Comparison of ENCODE assay signal across 8 cellular contexts in the genomic region with DNA sequence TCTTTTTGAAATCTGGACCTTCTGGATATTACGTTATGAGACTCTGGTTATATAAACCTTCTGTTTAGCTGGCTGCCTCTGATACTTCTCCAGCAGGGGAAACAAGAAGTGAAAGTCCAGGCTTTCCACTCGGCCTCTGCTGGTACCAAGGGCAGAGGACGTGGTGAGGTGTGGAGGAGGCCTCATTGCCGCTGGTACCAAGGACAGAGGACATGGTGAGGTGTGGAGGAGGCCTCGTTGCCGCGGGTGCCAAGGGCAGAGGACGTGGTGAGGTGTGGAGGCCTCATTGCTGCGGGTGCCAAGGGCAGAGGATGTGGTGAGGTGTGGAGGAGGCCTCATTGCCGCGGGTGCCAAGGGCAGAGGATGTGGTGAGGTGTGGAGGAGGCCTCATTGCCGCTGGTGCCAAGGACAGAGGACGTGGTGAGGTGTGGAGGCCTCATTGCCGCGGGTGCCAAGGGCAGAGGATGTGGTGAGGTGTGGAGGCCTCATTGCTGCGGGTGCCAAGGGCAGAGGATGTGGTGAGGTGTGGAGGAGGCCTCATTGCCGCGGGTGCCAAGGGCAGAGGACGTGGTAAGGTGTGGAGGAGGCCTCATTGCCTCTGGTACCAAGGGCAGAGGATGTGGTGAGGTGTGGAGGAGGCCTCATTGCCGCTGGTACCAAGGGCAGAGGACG.
DNase-seq lines count a peak whose midpoint lies in the region; ATAC-seq and TF ChIP-seq lines count a peak whose summit lies in the region.
"Not testable (repeated sequence)": the region's sequence is repeated elsewhere in the genome, so short reads cannot be mapped to it uniquely, and the experiment has no call there.

No MANE protein-coding gene starts in this region.

- not testable (repeated sequence) for TF ChIP-seq POLR2A in tibial nerve (IDR thresholded peaks at IDR 0.05)

- not testable (repeated sequence) for TF ChIP-seq CTCF in DND-41 (IDR thresholded peaks at IDR 0.05; ENCODE audit: borderline replicate concordance, extremely low read depth, low read length, poor library complexity, severe bottlenecking); neutrophil (IDR thresholded peaks at IDR 0.05); tibial nerve (IDR thresholded peaks at IDR 0.05)

- H3K4me1 Mint-ChIP-seq in activated CD8-positive, alpha-beta memory T cell treated with anti-CD3 and anti-CD28 coated beads, Interleukin-2, amount 10 ng/mL, durations not matched to agents 7 days and 5 days, result peaks cover 17% of the 10 kb centered on the region
- H3K4me1 Mint-ChIP-seq in activated naive CD8-positive, alpha-beta T cell (ENCODE audit: low read depth), result peaks cover 88% of the 10 kb centered on the region

- DNase-seq in DND-41, result peak; percentile 73
- DNase-seq in NAMALWA (ENCODE audit: low spot score), result peak; percentile 13
- DNase-seq in T-helper 9 cell, result peak; percentile 17
- DNase-seq in activated CD8-positive, alpha-beta memory T cell treated with anti-CD3 and anti-CD28 coated beads, Interleukin-2, amount 10 ng/mL, durations not matched to agents 7 days and 5 days, result peak; percentile 50
- peak; percentile 43 for DNase-seq in left cardiac atrium
- DNase-seq in tibial nerve (ENCODE audit: low spot score in 2 of 2), result not testable (repeated sequence)

- H3K27ac Mint-ChIP-seq in activated CD8-positive, alpha-beta memory T cell treated with anti-CD3 and anti-CD28 coated beads, Interleukin-2, amount 10 ng/mL, durations not matched to agents 7 days and 5 days, result peak overlapping the region; percentile 79
- H3K27ac Mint-ChIP-seq in activated naive CD8-positive, alpha-beta T cell, result peak overlapping the region; percentile 85

- not testable (repeated sequence) for H3K4me2 ChIP-seq in DND-41 (ENCODE audit: insufficient read depth, low read length)

- H3K9me3 Mint-ChIP-seq in activated CD8-positive, alpha-beta memory T cell treated with anti-CD3 and anti-CD28 coated beads, Interleukin-2, amount 10 ng/mL, durations not matched to agents 7 days and 5 days (ENCODE audit: low read depth); activated naive CD8-positive, alpha-beta T cell (ENCODE audit: low read depth): not testable (repeated sequence)

- H3K4me3 ChIP-seq in DND-41 (ENCODE audit: low read depth in 1 of 2, low read length in 2 of 2); neutrophil (ENCODE audit: low read depth in 1 of 2, low read length in 1 of 2); tibial nerve: not testable (repeated sequence)

- intact Hi-C loops in left cardiac atrium (cut with DNase I), result loop anchor here in 1 of 2 donors (5.0 kb wide), 1 partner anchor 36 kb away; no protein-coding TSS in a partner anchor

- H3K4me3 Mint-ChIP-seq in activated CD8-positive, alpha-beta memory T cell treated with anti-CD3 and anti-CD28 coated beads, Interleukin-2, amount 10 ng/mL, durations not matched to agents 7 days and 5 days, result not testable (repeated sequence)
- peak overlapping the region; percentile 55 for H3K4me3 Mint-ChIP-seq in activated naive CD8-positive, alpha-beta T cell

- H3K27me3 Mint-ChIP-seq in activated CD8-positive, alpha-beta memory T cell treated with anti-CD3 and anti-CD28 coated beads, Interleukin-2, amount 10 ng/mL, durations not matched to agents 7 days and 5 days, result peaks cover 39% of the 10 kb centered on the region
- H3K27me3 Mint-ChIP-seq in activated naive CD8-positive, alpha-beta T cell, result not testable (repeated sequence)

- peaks cover 31% of the 10 kb centered on the region for H4K20me1 ChIP-seq in DND-41 (ENCODE audit: insufficient read depth, low read length)

- ATAC-seq in DND-41 (ENCODE audit: insufficient read depth, low read depth), result peak; percentile 45; the same call in 2 of the 3 replicates
- not testable (repeated sequence) for ATAC-seq in activated CD8-positive, alpha-beta memory T cell treated with anti-CD3 and anti-CD28 coated beads, Interleukin-2, amount 10 ng/mL, durations not matched to agents 7 days and 5 days; left cardiac atrium

- TF ChIP-seq EP300 in tibial nerve (IDR thresholded peaks at IDR 0.05), result not testable (repeated sequence)

- not testable (repeated sequence) for H3K9ac ChIP-seq in DND-41 (ENCODE audit: low read depth, low read length)

- CTCF ChIA-PET in activated CD8-positive, alpha-beta memory T cell treated with anti-CD3 and anti-CD28 coated beads, Interleukin-2, amount 10 ng/mL, durations not matched to agents 7 days and 5 days (lab: Charles Lee), result not testable (repeated sequence)

- H3K27ac ChIP-seq in DND-41 (ENCODE audit: low read length), result not testable (repeated sequence)
- H3K27ac ChIP-seq in neutrophil, result peak overlapping the region; percentile 51
- H3K27ac ChIP-seq in tibial nerve, result peak overlapping the region in 3 of 4 donors; percentile 57 to 79 (median 71)

- WGBS in tibial nerve, 2 donors, result 70 to 72% methylated on average over 18 of the region's 21 CpGs

- not testable (repeated sequence) for H3K9me3 ChIP-seq in DND-41 (ENCODE audit: insufficient read depth, low read length, severe bottlenecking); neutrophil; tibial nerve

- H3K27me3 ChIP-seq in DND-41 (ENCODE audit: insufficient read depth, low read length, poor library complexity); neutrophil; tibial nerve: not testable (repeated sequence)

- not testable (repeated sequence) for H3K36me3 Mint-ChIP-seq in activated CD8-positive, alpha-beta memory T cell treated with anti-CD3 and anti-CD28 coated beads, Interleukin-2, amount 10 ng/mL, durations not matched to agents 7 days and 5 days; activated naive CD8-positive, alpha-beta T cell

- H3K79me2 ChIP-seq in DND-41 (ENCODE audit: insufficient read depth, low read length), result not testable (repeated sequence)

- H3K36me3 ChIP-seq in DND-41 (ENCODE audit: insufficient read depth, low read length); neutrophil; tibial nerve: not testable (repeated sequence)

- not testable (repeated sequence) for H2AFZ ChIP-seq in DND-41 (ENCODE audit: low read depth, low read length)

- H3K4me1 ChIP-seq in DND-41 (ENCODE audit: insufficient read depth, low read length) (peaks cover 24% of the 10 kb centered on the region), neutrophil (ENCODE audit: control insufficient read depth in 1 of 2, insufficient read depth in 1 of 2, low read depth in 1 of 2, low read length in 1 of 2) (peaks cover 29 to 40% of the 10 kb centered on the region in 2 experiments), tibial nerve (peaks cover 0 to 48% (median 25%) of the 10 kb centered on the region in 4 donors)
